9 cellular contexts compared by ENCODE assay signal in genomic region chr11:105609341-105609781, GRCh38. TPM values are rescaled to one million over a fixed set of nuclear protein-coding genes. Genes with fewer than 3 reads are reported as not detected.
DNase-seq lines count a peak whose midpoint lies in the region; ATAC-seq, FAIRE-seq and TF ChIP-seq lines count a peak whose summit lies in the region.
"Had no signal": no experiment of that assay in that cellular context is flagged by ENCODE, and none has a peak within 500 bp of the region (broad histone marks: within the 10 kb centered on the region; RNA-seq: fewer than 3 reads in every experiment).

No MANE protein-coding gene starts in this region.

- no peak overlapping the region for H3K4me2 ChIP-seq in Karpas-422 (ENCODE audit: low read depth, low read length, poor library complexity, severe bottlenecking)
- no peak overlapping the region for H3K4me2 ChIP-seq in keratinocyte (ENCODE audit: control insufficient read depth, extremely low read depth, insufficient read depth, low read depth, low read length)
- H3K4me2 ChIP-seq: BLaER1 treated with 17β-estradiol and CSF1 and Interleukin-3, amounts not matched to agents 10 nM and 100 nM had no signal

- H3K9me3 Mint-ChIP-seq in activated naive CD8-positive, alpha-beta T cell treated with anti-CD3 and anti-CD28 coated beads, Interleukin-2, amount 10 ng/mL, durations not matched to agents 7 days and 5 days: no peaks in the 10 kb centered on the region

- H3K36me3 Mint-ChIP-seq in activated naive CD8-positive, alpha-beta T cell treated with anti-CD3 and anti-CD28 coated beads, Interleukin-2, amount 10 ng/mL, durations not matched to agents 7 days and 5 days: no peaks in the 10 kb centered on the region

- ATAC-seq in GM21576 (IDR thresholded peaks at IDR 0.05; ENCODE audit: unreplicated experiment) (peak; percentile 78), HG03045 (IDR thresholded peaks at IDR 0.05; ENCODE audit: unreplicated experiment) (no peak), esophagus mucosa (no peak)
- ATAC-seq in activated naive CD8-positive, alpha-beta T cell treated with anti-CD3 and anti-CD28 coated beads, Interleukin-2, amount 10 ng/mL, durations not matched to agents 7 days and 5 days (ENCODE audit: low read depth): peak; percentile 39

- no peaks in the 10 kb centered on the region for H3K36me3 ChIP-seq in Karpas-422 (ENCODE audit: insufficient read depth, low read length)
- H3K36me3 ChIP-seq in keratinocyte (ENCODE audit: control insufficient read depth in 2 of 2, extremely low read depth in 1 of 2, insufficient read depth in 2 of 2, low read length in 2 of 2): no peaks in the 10 kb centered on the region
- H3K36me3 ChIP-seq: BLaER1 treated with 17β-estradiol and CSF1 and Interleukin-3, amounts not matched to agents 10 nM and 100 nM had no signal

- H3K27me3 ChIP-seq in Karpas-422 (ENCODE audit: low read length): no peaks in the 10 kb centered on the region
- peaks cover 35% of the 10 kb centered on the region for H3K27me3 ChIP-seq in keratinocyte (ENCODE audit: control insufficient read depth, extremely low read depth, insufficient read depth, low read length)
- H3K27me3 ChIP-seq: BLaER1 treated with 17β-estradiol and CSF1 and Interleukin-3, amounts not matched to agents 10 nM and 100 nM had no signal

- H3K27ac Mint-ChIP-seq in activated naive CD8-positive, alpha-beta T cell treated with anti-CD3 and anti-CD28 coated beads, Interleukin-2, amount 10 ng/mL, durations not matched to agents 7 days and 5 days: no peak overlapping the region

- H3K4me1 ChIP-seq in Karpas-422 (ENCODE audit: low read length) (no peaks in the 10 kb centered on the region), keratinocyte (ENCODE audit: control insufficient read depth, extremely low read depth, insufficient read depth, low read length) (peaks cover 13% of the 10 kb centered on the region)

- H3K9ac ChIP-seq in Karpas-422 (ENCODE audit: low read length): no peak overlapping the region
- no peak overlapping the region for H3K9ac ChIP-seq in keratinocyte (ENCODE audit: control insufficient read depth, extremely low read depth, insufficient read depth, low read length)
- H3K9ac ChIP-seq: BLaER1 treated with 17β-estradiol and CSF1 and Interleukin-3, amounts not matched to agents 10 nM and 100 nM had no signal

- H3K9me1 ChIP-seq in keratinocyte (ENCODE audit: control insufficient read depth, extremely low read depth, insufficient read depth, low read length): no peaks in the 10 kb centered on the region

- H3K27ac ChIP-seq in Karpas-422 (ENCODE audit: low read length) (no peak overlapping the region), keratinocyte (ENCODE audit: control insufficient read depth, insufficient read depth, low read length) (no peak overlapping the region)
- H3K27ac ChIP-seq: BLaER1 treated with 17β-estradiol and CSF1 and Interleukin-3, amounts not matched to agents 10 nM and 100 nM had no signal

- H3K4me3 Mint-ChIP-seq in activated naive CD8-positive, alpha-beta T cell treated with anti-CD3 and anti-CD28 coated beads, Interleukin-2, amount 10 ng/mL, durations not matched to agents 7 days and 5 days: no peak overlapping the region

- H4K20me1 ChIP-seq in Karpas-422 (ENCODE audit: insufficient read depth, low read depth, low read length) (no peaks in the 10 kb centered on the region), keratinocyte (ENCODE audit: control insufficient read depth, extremely low read depth, insufficient read depth, low read length) (no peaks in the 10 kb centered on the region)
- H4K20me1 ChIP-seq: BLaER1 treated with 17β-estradiol and CSF1 and Interleukin-3, amounts not matched to agents 10 nM and 100 nM had no signal

- H3K9me2 ChIP-seq in Karpas-422 (replicated peaks; ENCODE audit: insufficient read depth, low read length): no peaks in the 10 kb centered on the region

- H3K79me2 ChIP-seq in Karpas-422 (ENCODE audit: low read length) (no peaks in the 10 kb centered on the region), keratinocyte (ENCODE audit: control insufficient read depth, insufficient read depth, low read length) (no peaks in the 10 kb centered on the region)

- peaks cover 43% of the 10 kb centered on the region for H3K27me3 Mint-ChIP-seq in activated naive CD8-positive, alpha-beta T cell treated with anti-CD3 and anti-CD28 coated beads, Interleukin-2, amount 10 ng/mL, durations not matched to agents 7 days and 5 days

- H2AFZ ChIP-seq in Karpas-422 (ENCODE audit: low read length): no peak overlapping the region
- H2AFZ ChIP-seq in keratinocyte (ENCODE audit: control insufficient read depth, low read length): no peak overlapping the region

- H3K4me3 ChIP-seq in Karpas-422 (ENCODE audit: low read length) (no peak overlapping the region), keratinocyte (ENCODE audit: control insufficient read depth in 2 of 3, extremely low read depth in 1 of 3, insufficient read depth in 2 of 3, low read depth in 1 of 3, low read length in 3 of 3) (peak overlapping the region in 1 of 3 experiments; percentile 5)
- H3K4me3 ChIP-seq: BLaER1 treated with 17β-estradiol and CSF1 and Interleukin-3, amounts not matched to agents 10 nM and 100 nM had no signal

- DNase-seq in NCI-H82 (lab: John Stamatoyannopoulos, UW) (peak; percentile 55), NCI-H82 treated with DMSO at 0.1 percent for 48 hours (lab: John Stamatoyannopoulos, UW; ENCODE audit: unreplicated experiment) (no peak), Karpas-422 (peak; percentile 70), keratinocyte (ENCODE audit: low read depth, low spot score) (no peak)
- DNase-seq in activated naive CD8-positive, alpha-beta T cell treated with anti-CD3 and anti-CD28 coated beads, Interleukin-2, amount 10 ng/mL, durations not matched to agents 7 days and 5 days: no peak

- peak; percentile 85 for FAIRE-seq in keratinocyte (lab: Jason Lieb, UNC)

- H3K4me1 Mint-ChIP-seq in activated naive CD8-positive, alpha-beta T cell treated with anti-CD3 and anti-CD28 coated beads, Interleukin-2, amount 10 ng/mL, durations not matched to agents 7 days and 5 days: no peaks in the 10 kb centered on the region

- H3K9me3 ChIP-seq in Karpas-422 (ENCODE audit: low read length) (no peaks in the 10 kb centered on the region), keratinocyte (ENCODE audit: control insufficient read depth, low read depth, low read length) (no peaks in the 10 kb centered on the region)

- POLR2A ChIA-PET in activated naive CD8-positive, alpha-beta T cell treated with anti-CD3 and anti-CD28 coated beads, Interleukin-2, amount 10 ng/mL, durations not matched to agents 7 days and 5 days (lab: Charles Lee): no interaction called here

- TF ChIP-seq CTCF in keratinocyte (optimal IDR thresholded peaks at IDR 0.05 in 1 of 3, IDR thresholded peaks at IDR 0.05 in 1 of 3, conservative IDR thresholded peaks at IDR 0.05 in 1 of 3; ENCODE audit: extremely low read depth in 1 of 3, insufficient read depth in 2 of 3, low read length in 3 of 3): peak; percentile 57 to 66 (median 63)

- dilution Hi-C loops in keratinocyte (cut with MboI; ENCODE audit: extremely low pct_ligation_motif_present, low sequenced_read_pairs): no loop called here

RNA-seq across cellular contexts. Expression of gene GRIA4, which starts 0.5 kb away (rescaled TPM):
- total RNA-seq in Karpas-422 (2014; rRNA removed; shearing (Covaris generic); ENCODE audit: low replicate concordance): 0.19 TPM in 1 of 2 replicates, not detected in the other
- not detected for total RNA-seq in activated naive CD8-positive, alpha-beta T cell treated with anti-CD3 and anti-CD28 coated beads, Interleukin-2, amount 10 ng/mL, durations not matched to agents 7 days and 5 days
- polyA plus RNA-seq in keratinocyte: not detected in 3 replicates
- not detected for polyA plus RNA-seq in keratinocyte (2011; ENCODE audit: low read depth)
- polyA plus RNA-seq in keratinocyte (2011; cell fraction: cytosol; rRNA removed): not detected in 2 replicates
- polyA plus RNA-seq in keratinocyte (2011; cell fraction: nucleus; rRNA removed): not detected in 2 replicates
- not detected in 2 replicates for polyA plus RNA-seq in keratinocyte (2012; ENCODE audit: low replicate concordance)
- not detected in 3 replicates for polyA minus RNA-seq in keratinocyte
- polyA minus RNA-seq in keratinocyte (2011; cell fraction: cytosol; rRNA and poly(A)+ RNA removed): not detected
- not detected in 2 replicates for polyA minus RNA-seq in keratinocyte (2011; cell fraction: nucleus; rRNA and poly(A)+ RNA removed)
- not detected for total RNA-seq in esophagus mucosa

Comparison
In these comparisons a context has a peak if more than half of its experiments do, and no peak if none do; other contexts are left out.
1. DNase-seq: peak in NCI-H82 (single experiment) and Karpas-422 (single experiment); none in NCI-H82 treated with DMSO at 0.1 percent for 48 hours (single experiment), activated naive CD8-positive, alpha-beta T cell treated with anti-CD3 and anti-CD28 coated beads, Interleukin-2, amount 10 ng/mL, durations not matched to agents 7 days and 5 days (single experiment) and keratinocyte (single experiment).
2. ATAC-seq: peak in GM21576 (single experiment) and activated naive CD8-positive, alpha-beta T cell treated with anti-CD3 and anti-CD28 coated beads, Interleukin-2, amount 10 ng/mL, durations not matched to agents 7 days and 5 days (single experiment); none in HG03045 (single experiment) and esophagus mucosa (single experiment).